In the genomic region with DNA sequence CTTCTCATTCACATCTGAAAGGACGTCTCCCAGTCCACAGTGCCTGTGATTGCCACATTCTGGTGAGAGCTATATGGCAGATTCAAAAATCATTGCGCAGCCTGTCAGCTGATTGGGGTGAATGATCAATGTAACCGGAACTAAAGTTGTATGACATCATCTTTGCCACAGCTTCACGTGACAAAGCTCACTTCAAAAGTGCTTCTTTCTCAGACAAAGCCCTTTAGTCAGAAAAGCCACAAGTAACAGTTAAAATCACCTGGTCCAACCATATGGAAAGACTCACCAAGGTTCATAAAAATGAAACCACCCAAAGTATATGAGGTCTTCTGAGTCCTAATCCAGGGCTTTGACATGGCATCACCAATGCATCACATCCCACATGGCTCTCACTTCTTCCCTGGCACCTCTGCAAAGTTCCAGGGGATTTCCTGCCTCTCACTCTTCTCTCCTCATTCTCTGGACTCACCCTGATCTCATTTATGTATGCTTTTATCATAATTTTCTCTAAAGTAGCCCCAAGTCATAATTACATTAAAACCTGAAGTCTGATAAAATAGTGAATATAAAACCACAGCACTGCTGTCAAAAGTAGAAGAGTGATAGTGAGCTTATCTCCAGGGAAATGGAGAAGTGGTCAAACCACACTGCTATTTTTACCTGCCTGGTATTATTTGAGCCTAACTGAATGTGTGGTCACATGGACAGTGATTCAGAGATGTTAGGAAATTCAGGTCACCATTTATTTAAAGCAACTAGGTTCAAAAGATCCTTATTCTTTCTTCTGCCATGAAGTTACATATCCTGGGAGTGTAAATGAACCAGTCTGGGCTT, we compare ENCODE assay signal across 7 cellular contexts.
DNase-seq lines count a peak whose midpoint lies in the region; ATAC-seq and TF ChIP-seq lines count a peak whose summit lies in the region.

No MANE protein-coding gene starts in this region.

- DNase-seq in GM20000 (ENCODE audit: low spot score), result peak; percentile 13
- DNase-seq in activated CD4-positive, CD25-positive, alpha-beta regulatory T cell treated with anti-CD3 and anti-CD28 coated beads, Interleukin-2, amount 50 U/mL, for 16 hours (ENCODE audit: low read depth, low spot score), result peak; percentile 39
- peak; percentile 13 to 26 (median 15) for DNase-seq in effector memory CD8-positive, alpha-beta T cell
- peak; percentile 28 for DNase-seq in stimulated activated CD8-positive, alpha-beta memory T cell treated with anti-CD3 and anti-CD28 coated beads, Interleukin-4, amount 100 ng/mL, for 24 hours (ENCODE audit: low read depth)
- DNase-seq in GM19238 (ENCODE audit: insufficient read length, low spot score), result no peak
- DNase-seq in NCI-H446 treated with DMSO at 0.1 percent for 48 hours (lab: John Stamatoyannopoulos, UW), result no peak

- no peak for TF ChIP-seq CTCF in GM20000 (IDR thresholded peaks at IDR 0.05; ENCODE audit: extremely low read depth, missing control alignments)

- peak; percentile 44 for ATAC-seq in HG03460 (IDR thresholded peaks at IDR 0.05; ENCODE audit: unreplicated experiment)
- peak; percentile 87 for ATAC-seq in effector memory CD8-positive, alpha-beta T cell (replicated peaks)

- peaks cover 3% of the 10 kb centered on the region for H3K36me3 Mint-ChIP-seq in effector memory CD8-positive, alpha-beta T cell (ENCODE audit: insufficient read depth)

- H3K9me3 Mint-ChIP-seq in effector memory CD8-positive, alpha-beta T cell, result no peaks in the 10 kb centered on the region

- peak overlapping the region; percentile 3 to 42 for H3K27ac Mint-ChIP-seq in effector memory CD8-positive, alpha-beta T cell

- peaks cover 2 to 4% of the 10 kb centered on the region in 2 donors for H3K27me3 Mint-ChIP-seq in effector memory CD8-positive, alpha-beta T cell

- peaks cover 7 to 10% of the 10 kb centered on the region in 2 donors for H3K4me1 Mint-ChIP-seq in effector memory CD8-positive, alpha-beta T cell (ENCODE audit: low read depth in 2 of 2)

- peak overlapping the region in 1 of 2 donors; percentile 11 for H3K4me3 Mint-ChIP-seq in effector memory CD8-positive, alpha-beta T cell

Comparison
In these comparisons a context has a peak if more than half of its experiments do, and no peak if none do; other contexts are left out.
1. DNase-seq: peak in GM20000 (single experiment), activated CD4-positive, CD25-positive, alpha-beta regulatory T cell treated with anti-CD3 and anti-CD28 coated beads, Interleukin-2, amount 50 U/mL, for 16 hours (single experiment), effector memory CD8-positive, alpha-beta T cell (3 of 3) and stimulated activated CD8-positive, alpha-beta memory T cell treated with anti-CD3 and anti-CD28 coated beads, Interleukin-4, amount 100 ng/mL, for 24 hours (single experiment); none in GM19238 (single experiment) and NCI-H446 treated with DMSO at 0.1 percent for 48 hours (single experiment).